12 cellular contexts compared by ENCODE assay signal in the genomic region with DNA sequence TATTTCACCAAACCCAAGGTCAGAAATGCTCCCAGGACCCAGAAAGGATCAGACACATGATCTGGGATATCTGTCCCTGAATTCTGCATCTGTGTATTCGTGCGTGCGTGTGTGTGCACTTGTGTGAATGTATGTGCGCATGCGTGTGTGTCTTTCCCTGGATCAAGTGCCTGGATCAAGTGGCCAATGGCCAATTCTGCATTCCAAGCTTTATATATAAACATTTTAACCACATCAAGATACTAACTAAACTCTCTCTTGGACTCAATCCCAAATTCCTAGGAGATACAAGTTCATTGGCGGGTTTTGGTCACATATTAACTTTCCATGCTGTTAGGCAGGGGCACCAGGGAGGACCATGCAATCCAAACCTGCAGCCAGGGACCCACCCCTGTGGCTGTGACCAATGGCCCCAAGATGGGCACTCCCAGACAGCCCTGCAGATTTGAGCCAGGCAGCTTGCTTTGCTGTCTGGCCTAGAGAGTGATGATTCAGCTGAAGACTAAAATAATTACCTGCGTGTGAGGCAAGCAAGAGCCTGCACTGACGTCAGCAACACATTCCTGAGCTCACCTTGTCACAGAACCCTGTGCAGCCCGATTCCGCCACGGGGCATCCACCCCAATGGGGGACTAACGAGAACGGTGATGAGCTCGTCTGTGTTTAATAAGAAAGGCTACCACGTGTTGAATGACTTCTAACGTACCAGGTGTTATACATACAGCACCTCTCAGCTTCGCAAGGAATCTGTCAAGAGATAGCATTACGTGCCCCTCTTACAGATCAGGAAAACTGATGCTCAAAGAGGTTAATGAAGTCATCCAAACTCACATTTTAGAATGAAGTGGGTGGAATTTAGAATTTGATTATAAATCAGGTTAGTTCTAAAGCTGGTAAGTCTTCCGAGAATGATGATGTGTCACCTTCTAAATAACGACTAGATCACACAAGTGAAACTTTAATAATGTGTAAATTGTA. TPM values are rescaled to one million over a fixed set of nuclear protein-coding genes. Genes with fewer than 3 reads are reported as not detected.
A peak's percentile ranks its signal among the peaks of the same experiment; 100 is the strongest.
DNase-seq lines count a peak whose midpoint lies in the region; ATAC-seq, FAIRE-seq and TF ChIP-seq lines count a peak whose summit lies in the region.
"Had no signal": no experiment of that assay in that cellular context is flagged by ENCODE, and none has a peak within 500 bp of the region (broad histone marks: within the 10 kb centered on the region; RNA-seq: fewer than 3 reads in every experiment).

No MANE protein-coding gene starts in this region.

- intact Hi-C loops in pancreas (cut with DNase I), result no loop called here

- H2AFZ ChIP-seq in GM23248, result no peak overlapping the region

- in situ Hi-C loops in GM23248 (cut with MboI), result no loop called here

- no peaks in the 10 kb centered on the region for H3K79me2 ChIP-seq in GM23248 (ENCODE audit: insufficient read depth)

- no peak overlapping the region for H3K4me3 ChIP-seq in GM23248
- H3K4me3 ChIP-seq in pancreas, result no peak overlapping the region

- H3K4me1 ChIP-seq in GM23248 (ENCODE audit: insufficient read depth), result peaks cover 16% of the 10 kb centered on the region
- H3K4me1 ChIP-seq in pancreas, result peaks cover 10 to 13% (median 10%) of the 10 kb centered on the region in 3 donors

- peak; percentile 48 to 68 (median 56) for ATAC-seq in pancreas
- no peak for ATAC-seq in GM18498 (IDR thresholded peaks at IDR 0.05; ENCODE audit: unreplicated experiment)

- no peaks in the 10 kb centered on the region for H4K20me1 ChIP-seq in GM23248 (ENCODE audit: insufficient read depth)

- peak; percentile 5 for DNase-seq in GM23248
- peak; percentile 90 for DNase-seq in amniotic epithelial cell (ENCODE audit: low read depth)
- peak; percentile 70 for DNase-seq in fibroblast of the conjunctiva (ENCODE audit: low read depth)
- DNase-seq in pancreas, result peak in 3 of 6 donors; percentile 42 to 58 (median 44)
- no peak for DNase-seq in OCI-M1 (lab: John Stamatoyannopoulos, UW)
- no peak for DNase-seq in cerebellar nuclear complex (lab: John Stamatoyannopoulos, UW)
- DNase-seq in COLO829 (ENCODE audit: low spot score), result no peak
- DNase-seq: activated CD8-positive, alpha-beta memory T cell treated with anti-CD3 and anti-CD28 coated beads for 24 hours; amygdala; NCI-H2029; right cardiac atrium had no signal

- H3K36me3 ChIP-seq in GM23248 (ENCODE audit: low read depth) (no peaks in the 10 kb centered on the region), pancreas (no peaks in the 10 kb centered on the region)

- FAIRE-seq in pancreas (lab: Jason Lieb, UNC), result no peak

- no peak overlapping the region for H3K27ac ChIP-seq in GM23248
- peak overlapping the region in 3 of 4 donors; percentile 6 to 27 (median 12) for H3K27ac ChIP-seq in pancreas

- no peaks in the 10 kb centered on the region for H3F3A ChIP-seq in GM23248 (ENCODE audit: insufficient read depth)

- no peak overlapping the region for H3K9ac ChIP-seq in GM23248

- no peaks in the 10 kb centered on the region for H3K9me2 ChIP-seq in GM23248 (ENCODE audit: insufficient read depth)

- no peaks in the 10 kb centered on the region for H3K9me3 ChIP-seq in GM23248 (ENCODE audit: low read depth)
- H3K9me3 ChIP-seq in pancreas, result no peaks in the 10 kb centered on the region

- no peak for TF ChIP-seq CTCF in pancreas (IDR thresholded peaks at IDR 0.05)

- WGBS in GM23248 (ENCODE audit: low coverage in 1 of 2, low lambda C conversion rate in 2 of 2, missing lambda C conversion rate in 2 of 2), 2 experiments, result 73 to 76% methylated on average over 20 of the region's 20 CpGs
- 65 to 69% methylated on average over 20 of the region's 20 CpGs for WGBS in pancreas, 2 donors

- H3K27me3 ChIP-seq in GM23248 (replicated peaks; ENCODE audit: insufficient read depth) (no peaks in the 10 kb centered on the region), pancreas (no peaks in the 10 kb centered on the region)

- no peak overlapping the region for H3K4me2 ChIP-seq in GM23248 (ENCODE audit: unreplicated experiment)

RNA-seq across cellular contexts. Expression of gene ROCK2, which starts 45.4 kb away (rescaled TPM):
- total RNA-seq in GM23248 (2014; rRNA removed; shearing (Covaris generic)), result 38.3 and 40.0 TPM in 2 replicates
- polyA plus RNA-seq in GM23248 (2016; fragmentation: Nextera tagmentation; extraction: Ambion mirVana), result 12.3 and 19.9 TPM in 2 replicates
- 10 to 100 TPM; 11.0 to 21.5 (median 14.0) TPM for total RNA-seq in pancreas
- 1 to 10 TPM; 3.5 to 6.3 TPM for polyA plus RNA-seq in pancreas

Comparison
In these comparisons a context has a peak if more than half of its experiments do, and no peak if none do; other contexts are left out.
1. DNase-seq: peak in GM23248 (single experiment), amniotic epithelial cell (single experiment) and fibroblast of the conjunctiva (single experiment); none in OCI-M1 (single experiment), cerebellar nuclear complex (0 of 2) and COLO829 (single experiment).